ENCODE assay signal across 9 cellular contexts in the genomic region with DNA sequence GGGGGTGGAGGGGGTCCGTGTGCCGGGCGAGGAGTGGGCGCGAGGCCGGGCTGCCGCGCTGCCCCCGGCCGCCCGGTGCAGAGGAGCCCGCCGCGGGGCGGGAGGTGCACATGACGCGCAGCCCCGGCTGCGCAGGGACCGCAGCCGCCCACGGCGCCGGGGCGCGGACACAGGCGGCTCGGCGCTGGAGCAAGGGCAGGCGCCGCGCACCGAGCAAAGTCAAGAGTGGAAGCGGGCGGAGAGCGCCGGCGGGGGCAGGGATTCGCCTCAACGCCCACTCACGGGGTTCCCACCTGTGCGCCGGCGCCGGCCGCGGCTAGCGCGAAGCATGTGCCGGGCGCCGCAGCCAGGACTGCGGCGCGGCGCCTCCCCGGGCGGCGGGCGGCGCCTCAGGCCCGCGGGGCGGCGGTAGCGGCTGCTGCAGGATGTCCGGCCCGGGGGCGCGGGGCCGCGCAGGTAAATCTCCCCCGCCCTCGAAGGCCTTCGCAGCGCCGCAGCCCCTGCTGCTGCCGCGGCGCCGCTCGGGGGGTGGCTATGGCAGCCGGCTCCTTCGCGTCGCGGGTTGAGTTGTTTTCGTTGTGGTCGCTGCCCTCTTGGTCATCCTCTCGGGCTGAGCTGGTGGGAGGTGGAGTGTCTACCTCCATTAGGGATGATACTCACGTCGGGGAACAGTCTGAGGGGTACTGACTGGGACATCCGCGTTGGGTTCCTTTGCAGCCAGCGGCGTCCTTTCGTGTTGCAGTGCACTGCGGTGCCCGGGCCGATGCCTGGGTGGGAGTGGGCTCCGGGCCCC.
DNase-seq lines count a peak whose midpoint lies in the region; ATAC-seq and TF ChIP-seq lines count a peak whose summit lies in the region.
"Had no signal": no experiment of that assay in that cellular context is flagged by ENCODE, and none has a peak within 500 bp of the region (broad histone marks: within the 10 kb centered on the region; RNA-seq: fewer than 3 reads in every experiment).

No MANE protein-coding gene starts in this region.

- peak overlapping the region; percentile 91 for H3K27ac Mint-ChIP-seq in endodermal cell
- H3K27ac Mint-ChIP-seq: activated naive CD8-positive, alpha-beta T cell had no signal

- H3K18ac ChIP-seq in mesenchymal stem cell (ENCODE audit: low read depth in 1 of 2, low read length in 2 of 2), result peak overlapping the region in 1 of 2 experiments; percentile 24

- H3K36me3 ChIP-seq in endodermal cell (ENCODE audit: control insufficient read depth, insufficient read depth, low read length) (no peaks in the 10 kb centered on the region), mesenchymal stem cell (ENCODE audit: control insufficient read depth in 1 of 2, insufficient read depth in 2 of 2, low read depth in 1 of 2, low read length in 2 of 2) (no peaks in the 10 kb centered on the region), urinary bladder (ENCODE audit: insufficient read depth) (no peaks in the 10 kb centered on the region)

- no peaks in the 10 kb centered on the region for H3K9me3 Mint-ChIP-seq in activated T-cell treated with anti-CD3 and anti-CD28 coated beads, Interleukin-2, amount 50 U/mL, for 4 hours
- no peaks in the 10 kb centered on the region for H3K9me3 Mint-ChIP-seq in endodermal cell

- H4K8ac ChIP-seq in mesenchymal stem cell (ENCODE audit: low read length), result no peak overlapping the region

- no peak overlapping the region for H3K4ac ChIP-seq in mesenchymal stem cell (ENCODE audit: low read depth in 1 of 2, low read length in 2 of 2)

- H3K9me3 ChIP-seq in endodermal cell (ENCODE audit: control insufficient read depth, low read length), result no peaks in the 10 kb centered on the region
- no peaks in the 10 kb centered on the region for H3K9me3 ChIP-seq in mesenchymal stem cell (ENCODE audit: control insufficient read depth, low read length)

- H2BK12ac ChIP-seq in mesenchymal stem cell (ENCODE audit: low read length in 2 of 2), result no peak overlapping the region

- no peak overlapping the region for H3K14ac ChIP-seq in mesenchymal stem cell (ENCODE audit: low read length in 2 of 2)

- H3K4me3 ChIP-seq in endodermal cell (ENCODE audit: low read length) (peak overlapping the region; percentile 84), mesenchymal stem cell (ENCODE audit: insufficient read depth in 1 of 2, low read depth in 1 of 2, low read length in 2 of 2) (peak overlapping the region; percentile 81 to 88), urinary bladder (ENCODE audit: low read depth, low read length) (peak overlapping the region; percentile 60)

- peak overlapping the region; percentile 96 for H3K4me2 ChIP-seq in mesenchymal stem cell (ENCODE audit: low read length, poor library complexity, severe bottlenecking)

- H3K27ac ChIP-seq in endodermal cell (ENCODE audit: low read depth, low read length) (no peak overlapping the region), mesenchymal stem cell (ENCODE audit: low read length, poor library complexity, severe bottlenecking) (no peak overlapping the region), urinary bladder (ENCODE audit: low read depth) (no peak overlapping the region)

- H3K27me3 ChIP-seq in endodermal cell (ENCODE audit: control insufficient read depth, insufficient read depth, low read length, poor library complexity, severe bottlenecking) (no peaks in the 10 kb centered on the region), mesenchymal stem cell (ENCODE audit: control insufficient read depth in 1 of 2, insufficient read depth in 1 of 2, low read length in 2 of 2) (peaks cover 0 to 2% of the 10 kb centered on the region in 2 experiments)

- peaks cover 22% of the 10 kb centered on the region for H3K27me3 Mint-ChIP-seq in activated T-cell treated with anti-CD3 and anti-CD28 coated beads, Interleukin-2, amount 50 U/mL, for 4 hours (ENCODE audit: low read depth)
- no peaks in the 10 kb centered on the region for H3K27me3 Mint-ChIP-seq in endodermal cell (ENCODE audit: insufficient read depth)

- no peak overlapping the region for H2BK5ac ChIP-seq in mesenchymal stem cell (ENCODE audit: low read depth, low read length, poor library complexity, severe bottlenecking)

- H3K9ac ChIP-seq in endodermal cell (ENCODE audit: extremely low read depth, low read length, poor library complexity, severe bottlenecking), result peak overlapping the region; percentile 93
- peak overlapping the region; percentile 86 for H3K9ac ChIP-seq in mesenchymal stem cell (ENCODE audit: low read length)

- H2AK5ac ChIP-seq in mesenchymal stem cell (ENCODE audit: low read length, severe bottlenecking), result no peak overlapping the region

- no peak for DNase-seq in activated T-cell treated with anti-CD3 and anti-CD28 coated beads, Interleukin-2, amount 50 U/mL, for 4 hours
- DNase-seq in activated T-cell treated with anti-CD3 and anti-CD28 coated beads for 4 hours (no peak), NCI-H69 (lab: John Stamatoyannopoulos, UW) (peak; percentile 95), endodermal cell (peak; percentile 81), mesenchymal stem cell (peak; percentile 9)
- DNase-seq in effector CD4-positive, alpha-beta T cell, result no peak

- peak overlapping the region in 1 of 2 experiments; percentile 9 for H3K23ac ChIP-seq in mesenchymal stem cell (ENCODE audit: low read length in 2 of 2)

- no peak overlapping the region for H4K91ac ChIP-seq in mesenchymal stem cell (ENCODE audit: low read length)

- H3K4me3 Mint-ChIP-seq in activated T-cell treated with anti-CD3 and anti-CD28 coated beads, Interleukin-2, amount 50 U/mL, for 4 hours, result no peak overlapping the region
- H3K4me3 Mint-ChIP-seq in endodermal cell, result peak overlapping the region; percentile 82
- H3K4me3 Mint-ChIP-seq: activated naive CD8-positive, alpha-beta T cell had no signal

- WGBS in endodermal cell (ENCODE audit: insufficient coverage in 1 of 2, insufficient read length in 1 of 2), 2 experiments, result 0% methylated on average over 4 to 101 of the region's 101 CpGs
- under 1% methylated on average over 48 of the region's 101 CpGs for WGBS in mesenchymal stem cell
- WGBS in urinary bladder, result under 1% methylated on average over 101 of the region's 101 CpGs

- no peak overlapping the region for H2BK15ac ChIP-seq in mesenchymal stem cell (ENCODE audit: low read depth, poor library complexity, severe bottlenecking)

- peaks cover 2% of the 10 kb centered on the region for H3K4me1 Mint-ChIP-seq in activated T-cell treated with anti-CD3 and anti-CD28 coated beads, Interleukin-2, amount 50 U/mL, for 4 hours (ENCODE audit: low read depth)
- H3K4me1 Mint-ChIP-seq in endodermal cell, result peaks cover 27% of the 10 kb centered on the region

- peak; percentile 46 to 56 for ATAC-seq in activated T-cell treated with anti-CD3 and anti-CD28 coated beads, Interleukin-2, amount 50 U/mL, for 4 hours
- peak; percentile 72 for ATAC-seq in HG02763 (IDR thresholded peaks at IDR 0.05; ENCODE audit: unreplicated experiment)

- H3K4me1 ChIP-seq in endodermal cell (ENCODE audit: control insufficient read depth, insufficient read depth, low read length) (no peaks in the 10 kb centered on the region), mesenchymal stem cell (ENCODE audit: control insufficient read depth, insufficient read depth, low read depth, low read length) (peaks cover 5% of the 10 kb centered on the region), urinary bladder (ENCODE audit: insufficient read depth) (no peaks in the 10 kb centered on the region)

- peak overlapping the region; percentile 27 for H2AFZ ChIP-seq in mesenchymal stem cell (ENCODE audit: low read depth, low read length)

- H3K36me3 Mint-ChIP-seq in activated T-cell treated with anti-CD3 and anti-CD28 coated beads, Interleukin-2, amount 50 U/mL, for 4 hours (ENCODE audit: insufficient read depth), result no peaks in the 10 kb centered on the region
- no peaks in the 10 kb centered on the region for H3K36me3 Mint-ChIP-seq in endodermal cell (ENCODE audit: low read depth)
- H3K36me3 Mint-ChIP-seq: activated naive CD8-positive, alpha-beta T cell had no signal

- peaks cover 2% of the 10 kb centered on the region for H3K79me1 ChIP-seq in mesenchymal stem cell (replicated peaks; ENCODE audit: low read length, poor library complexity, severe bottlenecking)

- TF ChIP-seq CTCF in endodermal cell (conservative IDR thresholded peaks at IDR 0.05), result no peak

- no peak overlapping the region for H2BK120ac ChIP-seq in mesenchymal stem cell (ENCODE audit: low read depth, low read length)

Comparison
In these comparisons a context has a peak if more than half of its experiments do, and no peak if none do; other contexts are left out.
1. DNase-seq: peak in NCI-H69 (single experiment), endodermal cell (single experiment) and mesenchymal stem cell (single experiment); none in activated T-cell treated with anti-CD3 and anti-CD28 coated beads, Interleukin-2, amount 50 U/mL, for 4 hours (single experiment), activated T-cell treated with anti-CD3 and anti-CD28 coated beads for 4 hours (single experiment) and effector CD4-positive, alpha-beta T cell (single experiment).
2. Peak in every context shown above with its lines, with median percentiles within 50 percentile points of each other: H3K4me3 ChIP-seq.